In the genomic region with DNA sequence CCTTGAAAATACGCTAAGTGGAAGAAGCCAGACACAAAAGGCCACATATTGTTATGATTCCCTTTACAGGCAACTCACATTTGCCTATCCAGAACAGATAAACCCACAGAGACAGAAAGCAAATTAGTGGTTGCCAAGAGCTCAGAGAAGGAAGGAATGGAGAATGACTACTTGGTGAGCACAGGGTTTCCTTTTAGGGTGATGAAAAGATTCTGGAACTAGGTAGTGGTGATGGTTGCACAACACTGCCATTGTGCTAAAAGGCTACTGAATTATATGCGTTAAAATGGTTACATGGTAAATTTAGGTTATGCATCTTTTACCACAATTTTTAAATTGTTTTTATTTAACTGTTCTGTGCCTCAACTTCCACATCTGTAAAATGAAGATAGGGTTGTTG, we compare ENCODE assay signal across 2 cellular contexts.
TF ChIP-seq lines count a peak whose summit lies in the region.

No MANE protein-coding gene starts in this region.

TF ChIP-seq in K562, 482 proteins besides CTCF, POLR2A, EP300 and RAD21:
- TF ChIP-seq, protein P1, sequence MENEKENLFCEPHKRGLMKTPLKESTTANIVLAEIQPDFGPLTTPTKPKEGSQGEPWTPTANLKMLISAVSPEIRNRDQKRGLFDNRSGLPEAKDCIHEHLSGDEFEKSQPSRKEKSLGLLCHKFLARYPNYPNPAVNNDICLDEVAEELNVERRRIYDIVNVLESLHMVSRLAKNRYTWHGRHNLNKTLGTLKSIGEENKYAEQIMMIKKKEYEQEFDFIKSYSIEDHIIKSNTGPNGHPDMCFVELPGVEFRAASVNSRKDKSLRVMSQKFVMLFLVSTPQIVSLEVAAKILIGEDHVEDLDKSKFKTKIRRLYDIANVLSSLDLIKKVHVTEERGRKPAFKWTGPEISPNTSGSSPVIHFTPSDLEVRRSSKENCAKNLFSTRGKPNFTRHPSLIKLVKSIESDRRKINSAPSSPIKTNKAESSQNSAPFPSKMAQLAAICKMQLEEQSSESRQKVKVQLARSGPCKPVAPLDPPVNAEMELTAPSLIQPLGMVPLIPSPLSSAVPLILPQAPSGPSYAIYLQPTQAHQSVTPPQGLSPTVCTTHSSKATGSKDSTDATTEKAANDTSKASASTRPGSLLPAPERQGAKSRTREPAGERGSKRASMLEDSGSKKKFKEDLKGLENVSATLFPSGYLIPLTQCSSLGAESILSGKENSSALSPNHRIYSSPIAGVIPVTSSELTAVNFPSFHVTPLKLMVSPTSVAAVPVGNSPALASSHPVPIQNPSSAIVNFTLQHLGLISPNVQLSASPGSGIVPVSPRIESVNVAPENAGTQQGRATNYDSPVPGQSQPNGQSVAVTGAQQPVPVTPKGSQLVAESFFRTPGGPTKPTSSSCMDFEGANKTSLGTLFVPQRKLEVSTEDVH (IDR thresholded peaks at IDR 0.05; ENCODE audit: low read depth, partially characterized antibody), result no peak
- TF ChIP-seq TAF7 (tag; IDR thresholded peaks at IDR 0.05) (no peak), DACH1 (IDR thresholded peaks at IDR 0.05; ENCODE audit: partially characterized antibody) (no peak), MYBL2 (IDR thresholded peaks at IDR 0.05; ENCODE audit: low read depth) (no peak), MYBL2 (CRISPR knock-in tag; IDR thresholded peaks at IDR 0.05; ENCODE audit: borderline replicate concordance) (no peak), NFIC (IDR thresholded peaks at IDR 0.05) (no peak), TCFL5 (CRISPR knock-in tag; conservative IDR thresholded peaks at IDR 0.05) (no peak), EWSR1 (IDR thresholded peaks at IDR 0.05; ENCODE audit: borderline replicate concordance, low read depth, partially characterized antibody) (no peak), ZC3H4 (CRISPR knock-in tag; IDR thresholded peaks at IDR 0.05; ENCODE audit: borderline replicate concordance) (no peak), WHSC1 (IDR thresholded peaks at IDR 0.05; ENCODE audit: low read length) (no peak), SREBF2 (CRISPR knock-in tag; IDR thresholded peaks at IDR 0.05) (no peak)
- TF ChIP-seq, protein P2, sequence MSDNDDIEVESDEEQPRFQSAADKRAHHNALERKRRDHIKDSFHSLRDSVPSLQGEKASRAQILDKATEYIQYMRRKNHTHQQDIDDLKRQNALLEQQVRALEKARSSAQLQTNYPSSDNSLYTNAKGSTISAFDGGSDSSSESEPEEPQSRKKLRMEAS (CRISPR knock-in tag; IDR thresholded peaks at IDR 0.05), result no peak
TF ChIP-seq in K562: peak in this region for 0.

TF ChIP-seq in HEK293T, 16 proteins besides CTCF, POLR2A, EP300 and RAD21 (continued from another document):
- TF ChIP-seq, protein P3, sequence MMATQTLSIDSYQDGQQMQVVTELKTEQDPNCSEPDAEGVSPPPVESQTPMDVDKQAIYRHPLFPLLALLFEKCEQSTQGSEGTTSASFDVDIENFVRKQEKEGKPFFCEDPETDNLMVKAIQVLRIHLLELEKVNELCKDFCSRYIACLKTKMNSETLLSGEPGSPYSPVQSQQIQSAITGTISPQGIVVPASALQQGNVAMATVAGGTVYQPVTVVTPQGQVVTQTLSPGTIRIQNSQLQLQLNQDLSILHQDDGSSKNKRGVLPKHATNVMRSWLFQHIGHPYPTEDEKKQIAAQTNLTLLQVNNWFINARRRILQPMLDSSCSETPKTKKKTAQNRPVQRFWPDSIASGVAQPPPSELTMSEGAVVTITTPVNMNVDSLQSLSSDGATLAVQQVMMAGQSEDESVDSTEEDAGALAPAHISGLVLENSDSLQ (IDR thresholded peaks at IDR 0.05), result no peak
- TF ChIP-seq ARNT (IDR thresholded peaks at IDR 0.05) (no peak), HDGF (IDR thresholded peaks at IDR 0.05; ENCODE audit: borderline replicate concordance) (no peak), BHLHE40 (IDR thresholded peaks at IDR 0.05; ENCODE audit: borderline replicate concordance) (no peak)
